ENCODE assay signal across 15 cellular contexts in the genomic region with DNA sequence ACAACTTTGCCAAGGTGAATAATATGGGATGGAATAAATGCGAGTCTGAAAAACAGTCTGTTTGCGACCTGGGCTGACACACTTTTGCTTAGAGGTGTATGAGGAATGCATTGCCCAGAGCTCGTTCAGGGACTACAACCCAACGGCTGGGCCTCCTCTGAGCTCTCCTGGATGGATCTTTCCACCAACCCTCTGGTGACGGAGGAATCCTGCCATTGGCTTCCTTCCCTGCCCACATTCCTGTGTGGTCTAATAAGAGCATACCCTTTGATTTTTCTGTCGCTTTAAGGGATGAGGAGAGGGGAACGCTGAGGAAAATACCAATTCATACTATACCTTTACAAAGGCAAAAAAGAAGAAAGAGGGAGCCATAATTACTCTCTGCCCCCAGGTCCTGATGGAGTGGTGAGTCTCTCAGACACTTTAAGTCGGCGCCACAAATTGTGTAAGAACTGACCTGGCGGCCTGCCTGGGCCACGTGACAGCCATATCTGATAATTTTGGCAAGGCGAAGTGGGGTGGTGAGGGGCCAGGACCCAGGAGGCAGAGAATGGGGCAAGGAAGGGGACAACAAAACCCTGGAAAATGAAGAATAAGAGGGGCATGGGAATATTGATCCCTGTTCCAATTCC.
"Had no signal": no experiment of that assay in that cellular context is flagged by ENCODE, and none has a peak within 500 bp of the region (broad histone marks: within the 10 kb centered on the region; RNA-seq: fewer than 3 reads in every experiment).

No MANE protein-coding gene starts in this region.

- H3K4me3 ChIP-seq: dorsolateral prefrontal cortex, gastroesophageal sphincter, heart right ventricle, mucosa of descending colon, right atrium auricular region, transverse colon had no signal

- H3K27ac ChIP-seq: dorsolateral prefrontal cortex, gastroesophageal sphincter, heart right ventricle, right atrium auricular region, transverse colon had no signal

- H3K4me1 ChIP-seq: gastroesophageal sphincter, heart right ventricle, right atrium auricular region had no signal

- DNase-seq: activated CD4-positive, CD25-positive, alpha-beta regulatory T cell; activated CD8-positive, alpha-beta memory T cell treated with anti-CD3 and anti-CD28 coated beads, Interleukin-2, amount 50 U/mL, for 48 hours; aorta; dorsolateral prefrontal cortex; erythroblast; heart right ventricle; naive thymus-derived CD4-positive, alpha-beta T cell; posterior cingulate gyrus; stimulated activated CD4-positive, alpha-beta T cell treated with anti-CD3 and anti-CD28 coated beads, Interleukin-4, amount 100 ng/mL, for 24 hours; stimulated activated naive CD8-positive, alpha-beta T cell treated with anti-CD3 and anti-CD28 coated beads, Interleukin-15, Interleukin-2, amounts not matched to agents 100 U/mL and 50 U/mL, for 24 hours had no signal

- H3K4me3 Mint-ChIP-seq: activated CD4-positive, alpha-beta T cell treated with anti-CD3 and anti-CD28 coated beads, Interleukin-2, amount 10 ng/mL, durations not matched to agents 7 days and 5 days had no signal

- H3K36me3 Mint-ChIP-seq: naive thymus-derived CD4-positive, alpha-beta T cell had no signal

- H3K27me3 ChIP-seq: right atrium auricular region, transverse colon had no signal

- H3K9me3 ChIP-seq: gastroesophageal sphincter, heart right ventricle, mucosa of descending colon, right atrium auricular region, transverse colon had no signal

- H3K36me3 ChIP-seq: gastroesophageal sphincter, heart right ventricle, right atrium auricular region, transverse colon had no signal
